ENCODE assay signal across 15 cellular contexts in the genomic region with DNA sequence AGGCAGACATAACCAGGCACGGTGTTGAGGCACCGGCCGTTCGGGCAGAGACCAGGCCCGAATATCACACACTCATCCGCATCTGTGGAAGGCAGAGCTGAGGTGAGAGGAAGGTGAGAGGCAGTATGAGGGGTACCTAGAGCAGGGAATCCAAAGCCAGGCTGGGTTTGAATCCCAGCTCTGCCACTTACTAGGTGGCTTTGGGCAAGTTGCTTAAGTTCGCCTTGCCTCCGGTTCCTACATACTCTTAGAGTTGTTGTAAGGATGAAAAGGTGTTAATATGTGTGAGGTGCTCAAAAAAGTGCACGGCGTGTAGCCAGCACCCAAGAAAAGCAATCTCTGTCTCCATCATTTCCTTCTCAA.
DNase-seq lines count a peak whose midpoint lies in the region; ATAC-seq and TF ChIP-seq lines count a peak whose summit lies in the region.
"Had no signal": no experiment of that assay in that cellular context is flagged by ENCODE, and none has a peak within 500 bp of the region (broad histone marks: within the 10 kb centered on the region; RNA-seq: fewer than 3 reads in every experiment).

No MANE protein-coding gene starts in this region.

- POLR2A ChIA-PET in GM10248 (lab: Yijun Ruan, JAX) = no interaction called here

- H3K9me3 ChIP-seq in BLaER1 = no peaks in the 10 kb centered on the region
- H3K9me3 ChIP-seq in BLaER1 treated with 17β-estradiol and CSF1 and Interleukin-3, amounts not matched to agents 10 nM and 100 nM (replicated peaks in 1 of 11) = no peaks in the 10 kb centered on the region
- H3K9me3 ChIP-seq in RWPE2 (ENCODE audit: severe bottlenecking) = no peaks in the 10 kb centered on the region
- H3K9me3 ChIP-seq: BE2C had no signal

- no peak for ATAC-seq in RWPE2 (ENCODE audit: low read depth)
- ATAC-seq in GM18861 (IDR thresholded peaks at IDR 0.05; ENCODE audit: unreplicated experiment) = no peak
- ATAC-seq: CD8-positive, alpha-beta T cell; GM12878 had no signal

- H3K4me3 ChIP-seq in BLaER1 = no peak overlapping the region
- no peak overlapping the region for H3K4me3 ChIP-seq in BLaER1 treated with 17β-estradiol and CSF1 and Interleukin-3, amounts not matched to agents 10 nM and 100 nM
- H3K4me3 ChIP-seq in RWPE2 (ENCODE audit: severe bottlenecking) = no peak overlapping the region
- H3K4me3 ChIP-seq: GM12878 had no signal

- peak overlapping the region; percentile 87; the same call in 1 of the 2 replicates for H3K9ac ChIP-seq in BLaER1
- no peak overlapping the region; a peak in 1 of 22 replicates for H3K9ac ChIP-seq in BLaER1 treated with 17β-estradiol and CSF1 and Interleukin-3, amounts not matched to agents 10 nM and 100 nM

- peak overlapping the region; percentile 99 for H3K4me2 ChIP-seq in BLaER1
- H3K4me2 ChIP-seq in BLaER1 treated with 17β-estradiol and CSF1 and Interleukin-3, amounts not matched to agents 10 nM and 100 nM = peak overlapping the region in 8 of 11 experiments; percentile 71 to 97 (median 85); a peak in 11 of 22 replicates

- H3K27ac ChIP-seq in BLaER1 = peak overlapping the region; percentile 96; the same call in 1 of the 2 replicates
- H3K27ac ChIP-seq in BLaER1 treated with 17β-estradiol and CSF1 and Interleukin-3, amounts not matched to agents 10 nM and 100 nM = no peak overlapping the region
- no peak overlapping the region for H3K27ac ChIP-seq in RWPE2 (ENCODE audit: poor library complexity, severe bottlenecking)

- H3K36me3 ChIP-seq in BLaER1 (peaks cover 41% of the 10 kb centered on the region), RWPE2 (ENCODE audit: low read depth) (peaks cover 93% of the 10 kb centered on the region)
- H3K36me3 ChIP-seq in BLaER1 treated with 17β-estradiol and CSF1 and Interleukin-3, amounts not matched to agents 10 nM and 100 nM = peaks cover 0 to 16% (median 8%) of the 10 kb centered on the region in 11 experiments; a peak in 10 of 22 replicates
- H3K36me3 ChIP-seq: BE2C had no signal

- TF ChIP-seq CTCF in RWPE2 (IDR thresholded peaks at IDR 0.05; ENCODE audit: poor library complexity, severe bottlenecking) (no peak), GM10248 (IDR thresholded peaks at IDR 0.05; ENCODE audit: control extremely low read depth, extremely low read depth, low read depth, missing control alignments) (no peak)

- DNase-seq in RWPE2 (ENCODE audit: low spot score) (peak; percentile 54), GM10248 (ENCODE audit: extremely low spot score) (no peak)
- peak; percentile 18 for DNase-seq in stimulated activated CD8-positive, alpha-beta memory T cell treated with anti-CD3 and anti-CD28 coated beads, Interleukin-4, amount 100 ng/mL, for 48 hours
- DNase-seq: ACHN, BE2C, Calu3, DMS79 treated with DMSO at 0.1 percent for 48 hours, GF-D8, H9, KG1 had no signal

- H3K27me3 ChIP-seq in BLaER1 = no peaks in the 10 kb centered on the region
- 0 out of 22 replicates have a peak, but pooled peaks cover 0 to 3% (median 0%) of the 10 kb centered on the region in 11 experiments for H3K27me3 ChIP-seq in BLaER1 treated with 17β-estradiol and CSF1 and Interleukin-3, amounts not matched to agents 10 nM and 100 nM
- no peaks in the 10 kb centered on the region for H3K27me3 ChIP-seq in RWPE2 (ENCODE audit: insufficient read depth, poor library complexity, severe bottlenecking)
- H3K27me3 ChIP-seq: BE2C had no signal

- CTCF ChIA-PET in GM10248 (lab: Yijun Ruan, JAX) = interaction anchor here (3.2 kb wide), 1 partner anchor 10 kb away, joined by 18 read pairs; a partner anchor contains a TSS

- peaks cover 76% of the 10 kb centered on the region for H3K4me1 ChIP-seq in BLaER1
- H3K4me1 ChIP-seq in BLaER1 treated with 17β-estradiol and CSF1 and Interleukin-3, amounts not matched to agents 10 nM and 100 nM = peaks cover 58 to 73% (median 71%) of the 10 kb centered on the region in 10 experiments
- H3K4me1 ChIP-seq in RWPE2 (ENCODE audit: insufficient read depth, poor library complexity, severe bottlenecking) = no peaks in the 10 kb centered on the region
- H3K4me1 ChIP-seq: BE2C had no signal

- no peaks in the 10 kb centered on the region for H4K20me1 ChIP-seq in BLaER1
- peaks cover 0 to 29% (median 0%) of the 10 kb centered on the region in 11 experiments; a peak in 4 of 22 replicates for H4K20me1 ChIP-seq in BLaER1 treated with 17β-estradiol and CSF1 and Interleukin-3, amounts not matched to agents 10 nM and 100 nM
